Comparison of ENCODE assay signal across 8 cellular contexts in genomic region chr2:172437419-172438063, GRCh38. TPM values are rescaled to one million over a fixed set of nuclear protein-coding genes. Genes with fewer than 3 reads are reported as not detected.
DNase-seq lines count a peak whose midpoint lies in the region; ATAC-seq and TF ChIP-seq lines count a peak whose summit lies in the region.

No MANE protein-coding gene starts in this region.

- no peak overlapping the region for H3K27ac Mint-ChIP-seq in activated CD4-positive, alpha-beta T cell treated with anti-CD3 and anti-CD28 coated beads, Interleukin-2, amount 10 ng/mL, durations not matched to agents 7 days and 5 days
- H3K27ac Mint-ChIP-seq in activated CD8-positive, alpha-beta T cell treated with anti-CD3 and anti-CD28 coated beads for 36 hours, result no peak overlapping the region
- no peak overlapping the region for H3K27ac Mint-ChIP-seq in mesothelial cell of epicardium

- H3K36me3 Mint-ChIP-seq in activated CD4-positive, alpha-beta T cell treated with anti-CD3 and anti-CD28 coated beads, Interleukin-2, amount 10 ng/mL, durations not matched to agents 7 days and 5 days (ENCODE audit: low read depth), result peaks cover 28% of the 10 kb centered on the region
- no peaks in the 10 kb centered on the region for H3K36me3 Mint-ChIP-seq in activated CD8-positive, alpha-beta T cell treated with anti-CD3 and anti-CD28 coated beads for 36 hours (ENCODE audit: low read depth)
- H3K36me3 Mint-ChIP-seq in mesothelial cell of epicardium, result no peaks in the 10 kb centered on the region

- POLR2A ChIA-PET in activated CD4-positive, alpha-beta T cell treated with anti-CD3 and anti-CD28 coated beads, Interleukin-2, amount 10 ng/mL, durations not matched to agents 7 days and 5 days (lab: Charles Lee), result no interaction called here
- POLR2A ChIA-PET in activated CD8-positive, alpha-beta T cell treated with anti-CD3 and anti-CD28 coated beads for 36 hours (lab: Charles Lee), result interaction anchor here (0.6 to 6.3 kb wide), 6 partner anchors 9 to 25 kb away, joined by 3 to 43 read pairs (median 6); partner anchors contain the start of gene ITGA6

- no peak for TF ChIP-seq CTCF in activated CD8-positive, alpha-beta T cell treated with anti-CD3 and anti-CD28 coated beads for 36 hours (IDR thresholded peaks at IDR 0.05)
- TF ChIP-seq CTCF in mesothelial cell of epicardium (IDR thresholded peaks at IDR 0.05; ENCODE audit: unreplicated experiment), result no peak

- peak; percentile 76 for ATAC-seq in HG03342 (IDR thresholded peaks at IDR 0.05; ENCODE audit: unreplicated experiment)
- peak; percentile 41 for ATAC-seq in activated CD8-positive, alpha-beta T cell treated with anti-CD3 and anti-CD28 coated beads for 36 hours

- peaks cover 5% of the 10 kb centered on the region for H3K27me3 Mint-ChIP-seq in activated CD4-positive, alpha-beta T cell treated with anti-CD3 and anti-CD28 coated beads, Interleukin-2, amount 10 ng/mL, durations not matched to agents 7 days and 5 days
- H3K27me3 Mint-ChIP-seq in activated CD8-positive, alpha-beta T cell treated with anti-CD3 and anti-CD28 coated beads for 36 hours, result no peaks in the 10 kb centered on the region
- H3K27me3 Mint-ChIP-seq in mesothelial cell of epicardium (ENCODE audit: low read depth), result no peaks in the 10 kb centered on the region

- peak; percentile 45 for DNase-seq in activated CD4-positive, alpha-beta T cell treated with anti-CD3 and anti-CD28 coated beads, Interleukin-2, amount 10 ng/mL, durations not matched to agents 7 days and 5 days
- no peak for DNase-seq in activated CD4-positive, alpha-beta T cell treated with anti-CD3 and anti-CD28 coated beads, Interleukin-2, amount 50 U/mL, for 1 hour
- DNase-seq in activated CD8-positive, alpha-beta T cell treated with anti-CD3 and anti-CD28 coated beads for 36 hours, result peak; percentile 52
- peak; percentile 49 for DNase-seq in stimulated activated CD8-positive, alpha-beta memory T cell treated with anti-CD3 and anti-CD28 coated beads, Interleukin-4, amount 100 ng/mL, for 48 hours
- no peak for DNase-seq in GM03348 (ENCODE audit: low spot score)
- no peak for DNase-seq in mesothelial cell of epicardium (ENCODE audit: low spot score in 2 of 2, unreplicated experiment in 2 of 2)
- DNase-seq in hypothalamus (lab: John Stamatoyannopoulos, UW), result no peak

- no peak overlapping the region for H3K4me3 Mint-ChIP-seq in activated CD4-positive, alpha-beta T cell treated with anti-CD3 and anti-CD28 coated beads, Interleukin-2, amount 10 ng/mL, durations not matched to agents 7 days and 5 days
- no peak overlapping the region for H3K4me3 Mint-ChIP-seq in activated CD8-positive, alpha-beta T cell treated with anti-CD3 and anti-CD28 coated beads for 36 hours
- no peak overlapping the region for H3K4me3 Mint-ChIP-seq in mesothelial cell of epicardium

- peaks cover 21% of the 10 kb centered on the region for H3K4me1 Mint-ChIP-seq in activated CD4-positive, alpha-beta T cell treated with anti-CD3 and anti-CD28 coated beads, Interleukin-2, amount 10 ng/mL, durations not matched to agents 7 days and 5 days
- H3K4me1 Mint-ChIP-seq in activated CD8-positive, alpha-beta T cell treated with anti-CD3 and anti-CD28 coated beads for 36 hours (ENCODE audit: low read depth), result peaks cover 61% of the 10 kb centered on the region
- peaks cover 20% of the 10 kb centered on the region for H3K4me1 Mint-ChIP-seq in mesothelial cell of epicardium

- H3K9me3 Mint-ChIP-seq in activated CD4-positive, alpha-beta T cell treated with anti-CD3 and anti-CD28 coated beads, Interleukin-2, amount 10 ng/mL, durations not matched to agents 7 days and 5 days, result peaks cover 4% of the 10 kb centered on the region
- no peaks in the 10 kb centered on the region for H3K9me3 Mint-ChIP-seq in activated CD8-positive, alpha-beta T cell treated with anti-CD3 and anti-CD28 coated beads for 36 hours
- H3K9me3 Mint-ChIP-seq in mesothelial cell of epicardium, result no peaks in the 10 kb centered on the region

- CTCF ChIA-PET in activated CD4-positive, alpha-beta T cell treated with anti-CD3 and anti-CD28 coated beads, Interleukin-2, amount 10 ng/mL, durations not matched to agents 7 days and 5 days (lab: Charles Lee), result interaction anchor here (1.4 kb wide), 1 partner anchor 24 kb away, joined by 7 read pairs; no protein-coding TSS in a partner anchor
- CTCF ChIA-PET in activated CD8-positive, alpha-beta T cell treated with anti-CD3 and anti-CD28 coated beads for 36 hours (lab: Charles Lee), result interaction anchor here (0.6 to 33.7 kb wide), 5 partner anchors 9 to 331 kb away, joined by 3 to 746 read pairs (median 3); partner anchors contain the start of gene ITGA6

- intact Hi-C loops in activated CD8-positive, alpha-beta T cell treated with anti-CD3 and anti-CD28 coated beads for 36 hours (cut with micrococcal nuclease), result no loop called here

RNA-seq across cellular contexts. Expression of gene ITGA6, which starts 10.2 kb away (rescaled TPM):
- 10 to 100 TPM; 46.7 to 47.2 TPM for total RNA-seq in activated CD4-positive, alpha-beta T cell treated with anti-CD3 and anti-CD28 coated beads, Interleukin-2, amount 10 ng/mL, durations not matched to agents 7 days and 5 days
- total RNA-seq in activated CD8-positive, alpha-beta T cell treated with anti-CD3 and anti-CD28 coated beads for 36 hours, result 1 to 10 TPM; 7.9 to 8.4 TPM
- total RNA-seq in mesothelial cell of epicardium, result 32.3 to 40.5 TPM (median 33.3 TPM) in 3 replicates

Comparison
In these comparisons a context has a peak if more than half of its experiments do, and no peak if none do; other contexts are left out.
1. DNase-seq: peak in activated CD4-positive, alpha-beta T cell treated with anti-CD3 and anti-CD28 coated beads, Interleukin-2, amount 10 ng/mL, durations not matched to agents 7 days and 5 days (single experiment), activated CD8-positive, alpha-beta T cell treated with anti-CD3 and anti-CD28 coated beads for 36 hours (single experiment) and stimulated activated CD8-positive, alpha-beta memory T cell treated with anti-CD3 and anti-CD28 coated beads, Interleukin-4, amount 100 ng/mL, for 48 hours (single experiment); none in activated CD4-positive, alpha-beta T cell treated with anti-CD3 and anti-CD28 coated beads, Interleukin-2, amount 50 U/mL, for 1 hour (single experiment), GM03348 (single experiment), mesothelial cell of epicardium (0 of 2) and hypothalamus (0 of 51).